ENCODE assay signal across 8 cellular contexts in genomic region chr2:238426568-238427434, GRCh38. TPM values are rescaled to one million over a fixed set of nuclear protein-coding genes. Genes with fewer than 3 reads are reported as not detected.
A peak's percentile ranks its signal among the peaks of the same experiment; 100 is the strongest.
DNase-seq lines count a peak whose midpoint lies in the region; ATAC-seq and TF ChIP-seq lines count a peak whose summit lies in the region.

ASB1 (plus strand) TSS chr2:238426927; CDS start chr2:238427071, 144 bp downstream.

- H3K4me1 ChIP-seq in H9 (ENCODE audit: insufficient read depth, low read length), result no peaks in the 10 kb centered on the region
- peaks cover 0 to 39% (median 21%) of the 10 kb centered on the region in 12 donors for H3K4me1 ChIP-seq in heart left ventricle

- H3K36me3 Mint-ChIP-seq in H9 (ENCODE audit: insufficient read depth in 1 of 3, low read depth in 3 of 3) (peaks cover 16 to 26% (median 20%) of the 10 kb centered on the region in 3 experiments), progenitor cell of endocrine pancreas (ENCODE audit: insufficient read depth) (peaks cover 18% of the 10 kb centered on the region)
- peaks cover 22% of the 10 kb centered on the region for H3K36me3 Mint-ChIP-seq in activated naive CD8-positive, alpha-beta T cell treated with anti-CD3 and anti-CD28 coated beads, Interleukin-2, amount 50 U/mL, for 24 hours (ENCODE audit: low read depth)

- H3K18ac ChIP-seq in H9 (ENCODE audit: insufficient read length, low read depth, low read length), result peak within 1 kb of the TSS; percentile 92

- H2BK120ac ChIP-seq in H9 (ENCODE audit: low read depth, low read length, poor library complexity, severe bottlenecking), result no peak within 1 kb of the TSS

- no peak within 1 kb of the TSS for H2AK5ac ChIP-seq in H9 (ENCODE audit: insufficient read length, low read length)

- H3K79me2 ChIP-seq in H9 (ENCODE audit: insufficient read depth, low read length), result peaks cover 29% of the 10 kb centered on the region; the same call in 1 of the 2 replicates

- ATAC-seq in activated naive CD8-positive, alpha-beta T cell treated with anti-CD3 and anti-CD28 coated beads, Interleukin-2, amount 50 U/mL, for 24 hours, result peak; percentile 79
- peak; percentile 61 to 92 (median 89) for ATAC-seq in heart left ventricle

- no CpG with 5 or more reads among the region's 104 CpGs for WGBS in H9 (ENCODE audit: extremely low coverage, insufficient read length, low lambda C conversion rate)
- WGBS in heart left ventricle, 4 donors, result 0 to 3% (median 1%) methylated on average over 23 to 104 of the region's 104 CpGs

- H3K36me3 ChIP-seq in GM06990 (ENCODE audit: control insufficient read depth, insufficient read depth, low read length), result peaks cover 4% of the 10 kb centered on the region
- H3K36me3 ChIP-seq in heart left ventricle, result peaks cover 0 to 9% (median 0%) of the 10 kb centered on the region in 9 donors

- peak within 1 kb of the TSS; percentile 55 for H3K9ac ChIP-seq in H9 (ENCODE audit: extremely low read depth, insufficient read length, low read length)

- peak within 1 kb of the TSS; percentile 77 for H3K14ac ChIP-seq in H9 (ENCODE audit: insufficient read depth, low read length)

- no peak within 1 kb of the TSS for H3T11ph ChIP-seq in H9 (ENCODE audit: low read length)

- H4K8ac ChIP-seq in H9 (replicated peaks; ENCODE audit: insufficient read length, low read depth, low read length), result no peak within 1 kb of the TSS

- no peak within 1 kb of the TSS for H2BK15ac ChIP-seq in H9 (ENCODE audit: low read depth, low read length)

- H2BK12ac ChIP-seq in H9 (ENCODE audit: insufficient read length, low read depth, low read length), result no peak within 1 kb of the TSS

- peaks cover 23% of the 10 kb centered on the region in 2 experiments for H3K4me1 Mint-ChIP-seq in H9
- peaks cover 43% of the 10 kb centered on the region for H3K4me1 Mint-ChIP-seq in activated naive CD8-positive, alpha-beta T cell treated with anti-CD3 and anti-CD28 coated beads, Interleukin-2, amount 50 U/mL, for 24 hours
- H3K4me1 Mint-ChIP-seq in progenitor cell of endocrine pancreas (ENCODE audit: low read depth), result peaks cover 28% of the 10 kb centered on the region

- H2AFZ ChIP-seq in H9 (ENCODE audit: low read length), result no peak within 1 kb of the TSS

- no peak within 1 kb of the TSS for H2BK20ac ChIP-seq in H9 (ENCODE audit: low read depth, low read length, poor library complexity, severe bottlenecking)

- H2BK5ac ChIP-seq in H9 (ENCODE audit: insufficient read length, low read length), result no peak within 1 kb of the TSS

- H3K9me3 ChIP-seq in H9 (ENCODE audit: control insufficient read depth, low read depth, low read length) (no peaks in the 10 kb centered on the region), heart left ventricle (peaks cover 0 to 14% (median 0%) of the 10 kb centered on the region in 12 donors)

- no peaks in the 10 kb centered on the region; the same call in 1 of the 2 replicates for H3K27me3 Mint-ChIP-seq in H9 (ENCODE audit: low read depth)
- no peaks in the 10 kb centered on the region for H3K27me3 Mint-ChIP-seq in activated naive CD8-positive, alpha-beta T cell treated with anti-CD3 and anti-CD28 coated beads, Interleukin-2, amount 50 U/mL, for 24 hours
- no peaks in the 10 kb centered on the region for H3K27me3 Mint-ChIP-seq in progenitor cell of endocrine pancreas

- no peak within 1 kb of the TSS for H3K27ac ChIP-seq in H9 (ENCODE audit: insufficient read length, low read depth, low read length)
- H3K27ac ChIP-seq in heart left ventricle, result peak within 1 kb of the TSS; percentile 79 to 98 (median 93)

- peaks cover 2% of the 10 kb centered on the region for H3K79me1 ChIP-seq in H9 (ENCODE audit: insufficient read depth, low read depth, low read length, poor library complexity, severe bottlenecking)

- H3K4me3 ChIP-seq in GM06990 (replicated peaks; ENCODE audit: low read depth, low read length) (peak within 1 kb of the TSS; percentile 81), heart left ventricle (peak within 1 kb of the TSS; percentile 68 to 98 (median 90))

- no peak within 1 kb of the TSS for H3K4ac ChIP-seq in H9 (ENCODE audit: low read depth, low read length)

- H3K4me3 Mint-ChIP-seq in H9 (peak within 1 kb of the TSS; percentile 90 to 96), progenitor cell of endocrine pancreas (ENCODE audit: low read depth) (peak within 1 kb of the TSS; percentile 91)
- H3K4me3 Mint-ChIP-seq in activated naive CD8-positive, alpha-beta T cell treated with anti-CD3 and anti-CD28 coated beads, Interleukin-2, amount 50 U/mL, for 24 hours, result peak within 1 kb of the TSS; percentile 91

- H3K23ac ChIP-seq in H9 (ENCODE audit: insufficient read length, low read depth, low read length), result no peak within 1 kb of the TSS

- no peaks in the 10 kb centered on the region for H4K20me1 ChIP-seq in H9 (ENCODE audit: control insufficient read depth, insufficient read depth, insufficient read length)

- DNase-seq in GM06990 (ENCODE audit: extremely low read depth, insufficient read length) (peak; percentile 90), H9 (peak; percentile 87), M059J (ENCODE audit: low read depth) (peak; percentile 88), SW480 (ENCODE audit: low spot score) (peak; percentile 84), heart left ventricle (peak; percentile 72 to 89 (median 83)), progenitor cell of endocrine pancreas (ENCODE audit: low spot score, unreplicated experiment) (peak; percentile 74), ureter (ENCODE audit: low spot score) (peak; percentile 75)
- DNase-seq in activated naive CD8-positive, alpha-beta T cell treated with anti-CD3 and anti-CD28 coated beads, Interleukin-2, amount 50 U/mL, for 24 hours, result peak; percentile 88

- H3K27me3 ChIP-seq in GM06990 (replicated peaks; ENCODE audit: control insufficient read depth, insufficient read depth, low read length), result no peaks in the 10 kb centered on the region
- no peaks in the 10 kb centered on the region for H3K27me3 ChIP-seq in H9 (ENCODE audit: insufficient read depth, low read length)
- H3K27me3 ChIP-seq in heart left ventricle, result peaks cover 0 to 35% (median 4%) of the 10 kb centered on the region in 9 donors

- intact Hi-C loops in heart left ventricle (cut with DNase I), result no loop called here

- H3K4me2 ChIP-seq in H9 (ENCODE audit: insufficient read depth, insufficient read length, low read length), result peak within 1 kb of the TSS; percentile 81

- TF ChIP-seq CTCF in GM06990 (IDR thresholded peaks at IDR 0.05; ENCODE audit: insufficient read depth, low read length, poor library complexity, severe bottlenecking) (no peak), H9 (conservative IDR thresholded peaks at IDR 0.05) (no peak), heart left ventricle (IDR thresholded peaks at IDR 0.05) (no peak), progenitor cell of endocrine pancreas (IDR thresholded peaks at IDR 0.05; ENCODE audit: unreplicated experiment) (no peak)

- no peak within 1 kb of the TSS for H4K91ac ChIP-seq in H9 (ENCODE audit: insufficient read length, low read depth, low read length)

- H3K56ac ChIP-seq in H9 (ENCODE audit: insufficient read length, low read depth, low read length), result no peak within 1 kb of the TSS

- peak in 1 of 2 donors; percentile 52 for TF ChIP-seq POLR2A in heart left ventricle (IDR thresholded peaks at IDR 0.05)

- H3K27ac Mint-ChIP-seq in H9 (peak within 1 kb of the TSS; percentile 90 to 96 (median 93)), progenitor cell of endocrine pancreas (peak within 1 kb of the TSS; percentile 92)
- peak within 1 kb of the TSS; percentile 93 for H3K27ac Mint-ChIP-seq in activated naive CD8-positive, alpha-beta T cell treated with anti-CD3 and anti-CD28 coated beads, Interleukin-2, amount 50 U/mL, for 24 hours

- no peak within 1 kb of the TSS for H4K5ac ChIP-seq in H9 (ENCODE audit: insufficient read length, low read depth, low read length)

- H3K9me3 Mint-ChIP-seq in H9 (peaks cover 0 to 8% of the 10 kb centered on the region in 2 experiments; a peak in 2 of 5 replicates), progenitor cell of endocrine pancreas (ENCODE audit: low read depth) (peaks cover 6% of the 10 kb centered on the region)
- no peaks in the 10 kb centered on the region for H3K9me3 Mint-ChIP-seq in activated naive CD8-positive, alpha-beta T cell treated with anti-CD3 and anti-CD28 coated beads, Interleukin-2, amount 50 U/mL, for 24 hours

- peaks cover 7% of the 10 kb centered on the region for H3K23me2 ChIP-seq in H9 (ENCODE audit: insufficient read length, low read depth, low read length, poor library complexity, severe bottlenecking)

RNA-seq across cellular contexts. Expression of gene ASB1, which starts in this region (rescaled TPM):
- total RNA-seq in H9 (2021) (46.0 and 49.4 TPM in 2 replicates), heart left ventricle (10 to 100 TPM; 32.9 to 53.4 (median 46.7) TPM), progenitor cell of endocrine pancreas (42.3 and 46.8 TPM in 2 replicates), ureter (26.2 TPM)
- total RNA-seq in M059J (2014; rRNA removed; shearing (Covaris generic)), result 11.5 and 17.2 TPM in 2 replicates
- 10 to 100 TPM; 31.8 to 57.5 TPM for polyA plus RNA-seq in heart left ventricle
